Comparison of ENCODE assay signal across 33 cellular contexts in genomic region chr10:96878071-96878470, GRCh38. TPM values are rescaled to one million over a fixed set of nuclear protein-coding genes. Genes with fewer than 3 reads are reported as not detected.
DNase-seq lines count a peak whose midpoint lies in the region; ATAC-seq, FAIRE-seq and TF ChIP-seq lines count a peak whose summit lies in the region.
"Had no signal": no experiment of that assay in that cellular context is flagged by ENCODE, and none has a peak within 500 bp of the region (broad histone marks: within the 10 kb centered on the region; RNA-seq: fewer than 3 reads in every experiment).

No MANE protein-coding gene starts in this region.

- no peak for TF ChIP-seq POLR2A in prostate gland (IDR thresholded peaks at IDR 0.05)

- H3K9me3 ChIP-seq in astrocyte (ENCODE audit: insufficient read depth, low read depth, low read length) (no peaks in the 10 kb centered on the region), prostate gland (no peaks in the 10 kb centered on the region)
- H3K9me3 ChIP-seq in naive thymus-derived CD4-positive, alpha-beta T cell (ENCODE audit: control insufficient read depth in 2 of 3, low read length in 3 of 3), result no peaks in the 10 kb centered on the region
- H3K9me3 ChIP-seq: esophagus squamous epithelium, heart left ventricle, Peyer's patch, sigmoid colon had no signal

- no peaks in the 10 kb centered on the region for H3K36me3 ChIP-seq in astrocyte (ENCODE audit: insufficient read depth, low read length)
- no peaks in the 10 kb centered on the region for H3K36me3 ChIP-seq in prostate gland
- H3K36me3 ChIP-seq in naive thymus-derived CD4-positive, alpha-beta T cell (ENCODE audit: control insufficient read depth in 2 of 3, insufficient read depth in 3 of 3, low read length in 3 of 3), result no peaks in the 10 kb centered on the region
- H3K36me3 ChIP-seq: heart left ventricle, Peyer's patch, sigmoid colon had no signal

- H3K27me3 Mint-ChIP-seq in natural killer cell (ENCODE audit: low read depth in 2 of 2) (no peaks in the 10 kb centered on the region), astrocyte (ENCODE audit: low read depth, unreplicated experiment) (no peaks in the 10 kb centered on the region)
- no peaks in the 10 kb centered on the region for H3K27me3 Mint-ChIP-seq in natural killer cell treated with Interleukin-12 subunit alpha and Interleukin-12 subunit beta and Interleukin-15 and Interleukin-18, amount 100 ng/mL, for 72 hours
- no peaks in the 10 kb centered on the region for H3K27me3 Mint-ChIP-seq in stimulated activated naive B cell treated with anti-CD40 and anti-IgM and Interleukin-4, amounts not matched to agents 10 μg/mL and 1 μg/mL and 100 μg/mL, for 72 hours
- no peaks in the 10 kb centered on the region for H3K27me3 Mint-ChIP-seq in naive thymus-derived CD4-positive, alpha-beta T cell
- H3K27me3 Mint-ChIP-seq: activated naive CD8-positive, alpha-beta T cell treated with anti-CD3 and anti-CD28 coated beads for 36 hours; CD4-positive, alpha-beta memory T cell; dendritic cell treated with granulocyte-macrophage colony-stimulating factor and Interleukin-4, amounts not matched to agents 40 ng/mL and 50 ng/mL, for 4 days had no signal

- WGBS in prostate gland, result 34% methylated on average over 3 of the region's 3 CpGs

- peaks cover 93% of the 10 kb centered on the region for H4K20me1 ChIP-seq in astrocyte (ENCODE audit: insufficient read depth, low read length)

- FAIRE-seq in astrocyte (lab: Jason Lieb, UNC), result peak; percentile 32
- FAIRE-seq: D721Med, GM18507, GM19239 had no signal

- H2AFZ ChIP-seq in astrocyte (ENCODE audit: low read depth, low read length), result no peak overlapping the region
- H2AFZ ChIP-seq: GM23338 had no signal

- H3K36me3 Mint-ChIP-seq in natural killer cell (no peaks in the 10 kb centered on the region), astrocyte (ENCODE audit: low read depth, unreplicated experiment) (no peaks in the 10 kb centered on the region)
- peaks cover 4% of the 10 kb centered on the region for H3K36me3 Mint-ChIP-seq in natural killer cell treated with Interleukin-12 subunit alpha and Interleukin-12 subunit beta and Interleukin-15 and Interleukin-18, amount 100 ng/mL, for 72 hours
- peaks cover 12 to 37% of the 10 kb centered on the region in 2 donors for H3K36me3 Mint-ChIP-seq in stimulated activated naive B cell treated with anti-CD40 and anti-IgM and Interleukin-4, amounts not matched to agents 10 μg/mL and 1 μg/mL and 100 μg/mL, for 72 hours
- peaks cover 0 to 36% (median 10%) of the 10 kb centered on the region in 5 donors for H3K36me3 Mint-ChIP-seq in naive thymus-derived CD4-positive, alpha-beta T cell

- H3K4me2 ChIP-seq in astrocyte (ENCODE audit: low read length), result no peak overlapping the region
- H3K4me2 ChIP-seq: GM23338 had no signal

- H3K27ac ChIP-seq in astrocyte (ENCODE audit: low read depth, low read length) (no peak overlapping the region), prostate gland (no peak overlapping the region)
- no peak overlapping the region for H3K27ac ChIP-seq in naive thymus-derived CD4-positive, alpha-beta T cell (ENCODE audit: low read depth, low read length)
- H3K27ac ChIP-seq: esophagus squamous epithelium, foreskin keratinocyte, heart left ventricle, Peyer's patch, sigmoid colon, VCaP had no signal

- H3K9me3 Mint-ChIP-seq in natural killer cell (no peaks in the 10 kb centered on the region), astrocyte (ENCODE audit: unreplicated experiment) (no peaks in the 10 kb centered on the region)
- H3K9me3 Mint-ChIP-seq in natural killer cell treated with Interleukin-12 subunit alpha and Interleukin-12 subunit beta and Interleukin-15 and Interleukin-18, amount 100 ng/mL, for 72 hours, result no peaks in the 10 kb centered on the region
- H3K9me3 Mint-ChIP-seq in stimulated activated naive B cell treated with anti-CD40 and anti-IgM and Interleukin-4, amounts not matched to agents 10 μg/mL and 1 μg/mL and 100 μg/mL, for 72 hours, result no peaks in the 10 kb centered on the region
- no peaks in the 10 kb centered on the region for H3K9me3 Mint-ChIP-seq in naive thymus-derived CD4-positive, alpha-beta T cell
- H3K9me3 Mint-ChIP-seq: activated naive CD8-positive, alpha-beta T cell treated with anti-CD3 and anti-CD28 coated beads for 36 hours; dendritic cell treated with granulocyte-macrophage colony-stimulating factor and Interleukin-4, amounts not matched to agents 40 ng/mL and 50 ng/mL, for 4 days; GM23338 had no signal

- H3K4me3 ChIP-seq in astrocyte (ENCODE audit: insufficient read depth, low read depth, low read length) (no peak overlapping the region), prostate gland (no peak overlapping the region)
- H3K4me3 ChIP-seq in naive thymus-derived CD4-positive, alpha-beta T cell (ENCODE audit: low read length), result no peak overlapping the region
- H3K4me3 ChIP-seq: esophagus squamous epithelium, GM23338, heart left ventricle, Peyer's patch, sigmoid colon had no signal

- no peak for TF ChIP-seq CTCF in natural killer cell (IDR thresholded peaks at IDR 0.05)
- no peak for TF ChIP-seq CTCF in astrocyte (IDR thresholded peaks at IDR 0.05; ENCODE audit: insufficient read depth, low read depth, low read length)
- no peak for TF ChIP-seq CTCF in prostate gland (IDR thresholded peaks at IDR 0.05)

- peaks cover 70 to 75% of the 10 kb centered on the region in 2 donors for H3K4me1 Mint-ChIP-seq in natural killer cell
- H3K4me1 Mint-ChIP-seq in natural killer cell treated with Interleukin-12 subunit alpha and Interleukin-12 subunit beta and Interleukin-15 and Interleukin-18, amount 100 ng/mL, for 72 hours (ENCODE audit: low read depth in 2 of 2), result peaks cover 41 to 43% of the 10 kb centered on the region in 2 donors
- H3K4me1 Mint-ChIP-seq in astrocyte (ENCODE audit: low read depth, unreplicated experiment), result no peaks in the 10 kb centered on the region
- H3K4me1 Mint-ChIP-seq in stimulated activated naive B cell treated with anti-CD40 and anti-IgM and Interleukin-4, amounts not matched to agents 10 μg/mL and 1 μg/mL and 100 μg/mL, for 72 hours, result peaks cover 42 to 78% of the 10 kb centered on the region in 2 donors
- peaks cover 18 to 79% (median 74%) of the 10 kb centered on the region in 7 donors for H3K4me1 Mint-ChIP-seq in naive thymus-derived CD4-positive, alpha-beta T cell

- intact Hi-C loops in natural killer cell (cut with micrococcal nuclease) (no loop called here), prostate gland (cut with DNase I) (no loop called here)
- intact Hi-C loops in naive thymus-derived CD4-positive, alpha-beta T cell (cut with micrococcal nuclease), result no loop called here

- CTCF ChIA-PET in naive thymus-derived CD4-positive, alpha-beta T cell (lab: Charles Lee), result no interaction called here

- H3K4me3 Mint-ChIP-seq in natural killer cell (no peak overlapping the region), astrocyte (ENCODE audit: unreplicated experiment) (no peak overlapping the region)
- no peak overlapping the region for H3K4me3 Mint-ChIP-seq in natural killer cell treated with Interleukin-12 subunit alpha and Interleukin-12 subunit beta and Interleukin-15 and Interleukin-18, amount 100 ng/mL, for 72 hours
- H3K4me3 Mint-ChIP-seq in stimulated activated naive B cell treated with anti-CD40 and anti-IgM and Interleukin-4, amounts not matched to agents 10 μg/mL and 1 μg/mL and 100 μg/mL, for 72 hours, result no peak overlapping the region
- H3K4me3 Mint-ChIP-seq in naive thymus-derived CD4-positive, alpha-beta T cell, result peak overlapping the region in 1 of 10 donors; percentile 12
- H3K4me3 Mint-ChIP-seq: activated naive CD8-positive, alpha-beta T cell treated with anti-CD3 and anti-CD28 coated beads for 36 hours; CD4-positive, alpha-beta memory T cell; dendritic cell treated with granulocyte-macrophage colony-stimulating factor and Interleukin-4, amounts not matched to agents 40 ng/mL and 50 ng/mL, for 4 days; GM23338 had no signal

- POLR2A ChIA-PET in naive thymus-derived CD4-positive, alpha-beta T cell (lab: Charles Lee), result no interaction called here

- DNase-seq in natural killer cell, result no peak
- DNase-seq in natural killer cell treated with Interleukin-12 subunit alpha and Interleukin-12 subunit beta and Interleukin-15 and Interleukin-18, amount 100 ng/mL, for 72 hours (ENCODE audit: low spot score), result no peak
- no peak for DNase-seq in astrocyte (ENCODE audit: low read depth)
- peak; percentile 16 for DNase-seq in medulla oblongata (ENCODE audit: extremely low spot score)
- no peak for DNase-seq in stimulated activated naive B cell treated with anti-CD40 and anti-IgM and Interleukin-4, amounts not matched to agents 10 μg/mL and 1 μg/mL and 100 μg/mL, for 72 hours
- DNase-seq in prostate gland (ENCODE audit: low spot score), result no peak
- no peak for DNase-seq in cerebellar cortex (ENCODE audit: low spot score)
- no peak for DNase-seq in naive thymus-derived CD4-positive, alpha-beta T cell
- DNase-seq: activated CD4-positive, alpha-beta T cell treated with anti-CD3 and anti-CD28 coated beads for 48 hours; activated effector memory CD4-positive, alpha-beta T cell treated with anti-CD3 and anti-CD28 coated beads, Interleukin-2, amount 50 U/mL, for 16 hours; activated naive CD8-positive, alpha-beta T cell treated with anti-CD3 and anti-CD28 coated beads for 36 hours; anterior cingulate cortex; CD4-positive, alpha-beta memory T cell; esophagus squamous epithelium; heart left ventricle; KBM-7; kidney glomerular epithelial cell; NCI-H1105 treated with DMSO at 0.1 percent for 48 hours; NCI-H2029 treated with DMSO at 0.1 percent for 48 hours; NCI-H226; Peyer's patch; posterior cingulate gyrus; SHP77; sigmoid colon; stimulated activated CD4-positive, alpha-beta T cell treated with anti-CD3 and anti-CD28 coated beads, Interleukin-4, amount 100 ng/mL, for 1 hour; substantia nigra had no signal

- no peak overlapping the region for H3K9ac ChIP-seq in astrocyte (ENCODE audit: low read length)

- H3K27me3 ChIP-seq in astrocyte (ENCODE audit: insufficient read depth, low read length) (no peaks in the 10 kb centered on the region), prostate gland (replicated peaks; ENCODE audit: insufficient read depth) (no peaks in the 10 kb centered on the region)
- H3K27me3 ChIP-seq in naive thymus-derived CD4-positive, alpha-beta T cell (ENCODE audit: control insufficient read depth in 2 of 2, insufficient read depth in 2 of 2, low read length in 2 of 2), result no peaks in the 10 kb centered on the region
- H3K27me3 ChIP-seq: esophagus squamous epithelium, foreskin keratinocyte, heart left ventricle, Peyer's patch, sigmoid colon had no signal

- no peak for ATAC-seq in natural killer cell
- no peak for ATAC-seq in natural killer cell treated with Interleukin-12 subunit alpha and Interleukin-12 subunit beta and Interleukin-15 and Interleukin-18, amount 100 ng/mL, for 72 hours
- ATAC-seq in stimulated activated naive B cell treated with anti-CD40 and anti-IgM and Interleukin-4, amounts not matched to agents 10 μg/mL and 1 μg/mL and 100 μg/mL, for 72 hours (replicated peaks), result no peak
- ATAC-seq in naive thymus-derived CD4-positive, alpha-beta T cell, result no peak
- ATAC-seq: foreskin keratinocyte, GM23338, heart left ventricle had no signal

- no peaks in the 10 kb centered on the region for H3K4me1 ChIP-seq in astrocyte (ENCODE audit: insufficient read depth, low read length)
- H3K4me1 ChIP-seq in prostate gland (replicated peaks), result no peaks in the 10 kb centered on the region
- peaks cover 6 to 7% of the 10 kb centered on the region in 2 donors for H3K4me1 ChIP-seq in naive thymus-derived CD4-positive, alpha-beta T cell (ENCODE audit: control insufficient read depth in 2 of 2, insufficient read depth in 2 of 2, low read length in 2 of 2)
- H3K4me1 ChIP-seq: foreskin keratinocyte had no signal

- H3K79me2 ChIP-seq in astrocyte (ENCODE audit: insufficient read depth, low read length), result peaks cover 97% of the 10 kb centered on the region

- peak overlapping the region; percentile 1 to 28 for H3K27ac Mint-ChIP-seq in natural killer cell
- peak overlapping the region in 1 of 2 donors; percentile 4 for H3K27ac Mint-ChIP-seq in natural killer cell treated with Interleukin-12 subunit alpha and Interleukin-12 subunit beta and Interleukin-15 and Interleukin-18, amount 100 ng/mL, for 72 hours
- no peak overlapping the region for H3K27ac Mint-ChIP-seq in astrocyte (ENCODE audit: unreplicated experiment)
- H3K27ac Mint-ChIP-seq in stimulated activated naive B cell treated with anti-CD40 and anti-IgM and Interleukin-4, amounts not matched to agents 10 μg/mL and 1 μg/mL and 100 μg/mL, for 72 hours, result peak overlapping the region; percentile 68
- peak overlapping the region in 2 of 9 donors; percentile 39 to 71 for H3K27ac Mint-ChIP-seq in naive thymus-derived CD4-positive, alpha-beta T cell
- H3K27ac Mint-ChIP-seq: activated naive CD8-positive, alpha-beta T cell treated with anti-CD3 and anti-CD28 coated beads for 36 hours; dendritic cell treated with granulocyte-macrophage colony-stimulating factor and Interleukin-4, amounts not matched to agents 40 ng/mL and 50 ng/mL, for 4 days; GM23338 had no signal

RNA-seq across cellular contexts. Expression of gene LCOR, which starts 46.0 kb away (rescaled TPM):
- 10 to 100 TPM; 68.5 to 92.4 (median 87.7) TPM for total RNA-seq in natural killer cell
- total RNA-seq in natural killer cell treated with Interleukin-12 subunit alpha and Interleukin-12 subunit beta and Interleukin-15 and Interleukin-18, amount 100 ng/mL, for 72 hours, result 10 to 100 TPM; 58.7 to 70.2 TPM
- 72.0 and 72.8 TPM in 2 replicates for total RNA-seq in astrocyte
- 10 to 100 TPM; 32.8 to 40.0 TPM for total RNA-seq in prostate gland
- total RNA-seq in naive thymus-derived CD4-positive, alpha-beta T cell, result 10 to 100 TPM; 25.3 to 55.9 (median 51.8) TPM
- 10 to 100 TPM; 26.8 to 27.1 TPM for polyA plus RNA-seq in naive thymus-derived CD4-positive, alpha-beta T cell
